In the genomic region with DNA sequence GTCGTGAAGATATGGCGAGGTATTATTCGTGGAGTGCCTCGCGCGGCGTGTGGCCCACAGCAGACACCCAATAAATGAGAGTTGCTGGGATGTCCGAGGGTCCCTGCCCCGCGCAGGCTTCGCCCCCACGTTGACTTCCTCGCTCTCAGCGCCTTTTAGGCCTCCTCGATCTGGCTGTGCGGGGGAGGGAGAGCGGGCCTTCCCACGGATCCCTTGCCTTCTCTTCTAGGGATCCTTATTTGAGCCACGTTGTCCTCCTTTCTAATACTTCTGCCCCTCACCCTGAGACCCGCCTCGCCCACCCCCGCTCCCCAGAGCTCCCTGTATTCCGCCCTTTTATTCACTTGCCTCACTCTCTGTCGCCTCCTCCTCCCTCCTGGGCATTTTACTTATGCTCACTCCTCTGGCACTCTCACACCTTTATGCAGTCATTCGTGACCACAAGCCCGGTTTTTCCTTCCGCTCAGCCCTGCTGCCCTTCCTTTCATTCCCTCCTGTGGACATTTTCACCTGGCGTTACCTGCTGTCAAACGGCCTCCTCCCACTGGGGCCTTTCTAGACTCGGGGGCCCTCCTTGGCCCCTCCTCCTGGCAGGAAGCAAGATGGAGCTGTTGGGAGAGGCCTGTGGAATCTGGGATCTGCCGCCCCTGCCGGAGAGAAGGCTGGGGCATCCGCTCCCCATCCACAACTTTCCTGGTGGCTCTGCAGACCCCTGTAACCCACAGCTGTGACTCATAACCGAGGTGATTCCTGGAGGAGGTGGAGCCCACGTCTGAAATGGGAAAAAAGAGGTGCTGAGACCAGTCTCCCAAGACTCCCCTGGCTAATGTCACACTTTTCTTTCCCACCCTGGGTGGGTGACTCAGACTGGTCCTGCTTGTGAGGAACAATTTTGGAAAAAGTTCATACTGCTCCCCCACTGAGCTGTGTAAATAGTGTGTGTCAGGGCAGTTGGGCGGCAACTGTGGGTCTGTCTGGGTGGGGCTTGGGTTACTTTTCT, we compare ENCODE assay signal across 9 cellular contexts. TPM values are rescaled to one million over a fixed set of nuclear protein-coding genes. Genes with fewer than 3 reads are reported as not detected.
DNase-seq lines count a peak whose midpoint lies in the region; ATAC-seq, FAIRE-seq and TF ChIP-seq lines count a peak whose summit lies in the region.
"Had no signal": no experiment of that assay in that cellular context is flagged by ENCODE, and none has a peak within 500 bp of the region (broad histone marks: within the 10 kb centered on the region; RNA-seq: fewer than 3 reads in every experiment).

No MANE protein-coding gene starts in this region.

- intact Hi-C loops in MCF 10A (cut with micrococcal nuclease) (loop anchor here (1.0 to 2.0 kb wide), 2 partner anchors 82 to 112 kb away; no protein-coding TSS in a partner anchor), sigmoid colon (cut with DNase I) (loop anchor here (2.0 to 5.0 kb wide), 3 partner anchors 32 to 112 kb away; no protein-coding TSS in a partner anchor)

- no peak for FAIRE-seq in GM12891 (lab: Jason Lieb, UNC)
- FAIRE-seq: TTC549 had no signal

- H3K36me3 ChIP-seq in SJCRH30, result no peaks in the 10 kb centered on the region
- H3K36me3 ChIP-seq in sigmoid colon, result no peaks in the 10 kb centered on the region

- POLR2A ChIA-PET in MCF 10A (lab: Yijun Ruan, JAX), result interaction anchor here (0.6 to 6.2 kb wide), 45 partner anchors 12 to 1971 kb away, joined by 3 to 103 read pairs (median 4); partner anchors contain the start of genes ADK, AP3M1 and PLAU

- no peaks in the 10 kb centered on the region for H3K27me3 Mint-ChIP-seq in MCF 10A (ENCODE audit: insufficient read depth, unreplicated experiment)

- H3K36me3 Mint-ChIP-seq in MCF 10A (ENCODE audit: insufficient read depth, unreplicated experiment), result peaks cover 18% of the 10 kb centered on the region

- no peak for ATAC-seq in GM21515 (IDR thresholded peaks at IDR 0.05; ENCODE audit: unreplicated experiment)

- peak in 1 of 2 donors; percentile 11 for TF ChIP-seq POLR2A in sigmoid colon (IDR thresholded peaks at IDR 0.05)
- no peak for TF ChIP-seq POLR2A in GM12891 (IDR thresholded peaks at IDR 0.05; ENCODE audit: low read depth, low read length)

- no TSS peak for BruUV-seq in MCF 10A (replicated peaks; lab: Mats Ljungman, UMichigan)

- H3K27me3 ChIP-seq in SJCRH30 (no peaks in the 10 kb centered on the region), sigmoid colon (no peaks in the 10 kb centered on the region)

- peak overlapping the region; percentile 88 for H3K4me3 Mint-ChIP-seq in MCF 10A (ENCODE audit: unreplicated experiment)

- H3K9me3 ChIP-seq in SJCRH30 (replicated peaks) (no peaks in the 10 kb centered on the region), iPS-18c (ENCODE audit: control insufficient read depth, insufficient read depth, low read length) (no peaks in the 10 kb centered on the region), sigmoid colon (no peaks in the 10 kb centered on the region)

- H3K4me1 Mint-ChIP-seq in MCF 10A (ENCODE audit: insufficient read depth, unreplicated experiment), result peaks cover 21% of the 10 kb centered on the region

- H3K4me1 ChIP-seq in SJCRH30 (0 out of 2 replicates have a peak, but pooled peaks cover 2% of the 10 kb centered on the region), sigmoid colon (peaks cover 0 to 52% (median 46%) of the 10 kb centered on the region in 4 donors)

- no peaks in the 10 kb centered on the region for H3K9me3 Mint-ChIP-seq in MCF 10A (ENCODE audit: unreplicated experiment)

- 3 to 9% methylated on average over 36 of the region's 36 CpGs for WGBS in sigmoid colon, 2 donors

- H3K4me3 ChIP-seq in SJCRH30 (peak overlapping the region; percentile 86), iPS-18c (ENCODE audit: insufficient read depth, low read depth, low read length) (peak overlapping the region; percentile 100), sigmoid colon (peak overlapping the region; percentile 76 to 100 (median 92))

- H3K27ac ChIP-seq in SJCRH30 (peak overlapping the region; percentile 34), sigmoid colon (peak overlapping the region; percentile 96 to 100 (median 98))

- H3K27ac Mint-ChIP-seq in MCF 10A (ENCODE audit: low read depth, unreplicated experiment), result peak overlapping the region; percentile 95

- no peak for TF ChIP-seq CTCF in MCF 10A (IDR thresholded peaks at IDR 0.05; ENCODE audit: unreplicated experiment)
- TF ChIP-seq CTCF in sigmoid colon (IDR thresholded peaks at IDR 0.05), result peak; percentile 47 to 68 (median 54)

- peak; percentile 55 for DNase-seq in Ammon's horn (ENCODE audit: low spot score)
- peak; percentile 80 for DNase-seq in H4 (ENCODE audit: low spot score)
- peak; percentile 86 to 89 for DNase-seq in SJCRH30
- DNase-seq in MCF 10A (ENCODE audit: unreplicated experiment), result peak; percentile 83
- DNase-seq in sigmoid colon, result peak; percentile 90
- DNase-seq in GM12891 (ENCODE audit: insufficient read length, low spot score), result no peak

- CTCF ChIA-PET in MCF 10A (lab: Yijun Ruan, JAX), result interaction anchor here (0.6 to 3.9 kb wide), 20 partner anchors 9 to 121 kb away, joined by 3 to 30 read pairs (median 5); no protein-coding TSS in a partner anchor

- no peak for TF ChIP-seq EP300 in sigmoid colon (IDR thresholded peaks at IDR 0.05)

TF ChIP-seq in GM12891, 5 proteins besides CTCF, POLR2A, EP300 and RAD21:
- TF ChIP-seq TAF1 (IDR thresholded peaks at IDR 0.05; ENCODE audit: low read depth, low read length) (no peak), SPI1 (IDR thresholded peaks at IDR 0.05; ENCODE audit: low read depth, low read length) (no peak), POU2F2 (IDR thresholded peaks at IDR 0.05; ENCODE audit: low read depth, low read length) (no peak), PAX5 (IDR thresholded peaks at IDR 0.05; ENCODE audit: insufficient read depth, low read length, severe bottlenecking) (no peak), POLR2AphosphoS5 (IDR thresholded peaks at IDR 0.05; ENCODE audit: low read depth, low read length) (no peak)

RNA-seq across cellular contexts. Expression of gene VCL, which starts 1.0 kb away (rescaled TPM):
- total RNA-seq in H4 (2014; rRNA removed; shearing (Covaris generic)), result 47.1 and 53.0 TPM in 2 replicates
- total RNA-seq in SJCRH30 (2014; rRNA removed; shearing (Covaris generic)), result 45.5 and 48.1 TPM in 2 replicates
- 90.2 and 90.9 TPM in 2 replicates for total RNA-seq in MCF 10A (2022)
- total RNA-seq in sigmoid colon, result 100 to 1,000 TPM; 179 to 451 (median 305) TPM
- polyA plus RNA-seq in sigmoid colon, result 10 to 100 TPM in 1 of 3 donors, 1 to 10 TPM in 2; 6.2 to 47.4 (median 6.6) TPM
- 8.7 TPM for polyA plus RNA-seq in GM12891 (2012; ENCODE audit: low read depth, missing spikeins)
